11 cellular contexts compared by ENCODE assay signal in the genomic region with DNA sequence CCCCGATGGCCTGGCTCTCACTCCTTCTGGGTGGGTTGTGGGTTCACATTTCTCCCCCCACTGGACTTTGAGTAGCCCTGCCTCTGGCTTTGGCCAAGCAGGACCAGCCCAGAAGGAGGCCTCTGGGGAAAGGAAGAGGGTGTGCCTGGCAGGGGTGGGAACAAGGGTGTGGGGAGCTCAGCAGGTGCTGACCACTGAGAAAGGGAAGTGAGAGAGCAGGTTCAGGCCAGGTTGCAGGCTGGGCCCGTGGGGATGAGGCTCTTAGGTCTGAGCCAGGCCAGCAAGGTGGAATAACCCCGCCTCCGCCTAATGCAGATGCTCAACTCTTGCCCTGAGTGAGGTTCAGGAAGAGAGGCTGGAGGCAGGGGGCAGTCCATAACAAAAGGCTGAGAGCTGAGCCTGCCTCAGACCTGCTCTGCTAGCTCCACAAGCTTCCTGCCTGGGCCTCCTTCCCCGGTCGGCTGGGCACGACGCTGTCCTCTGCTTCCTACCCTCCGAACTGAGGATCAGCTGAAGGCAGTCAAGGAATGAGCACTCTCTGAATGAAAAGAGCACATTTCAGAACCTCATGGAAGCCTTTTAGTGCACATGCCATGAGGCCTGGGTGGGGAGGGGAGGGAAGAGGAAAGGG.
DNase-seq lines count a peak whose midpoint lies in the region; ATAC-seq and TF ChIP-seq lines count a peak whose summit lies in the region.
"Had no signal": no experiment of that assay in that cellular context is flagged by ENCODE, and none has a peak within 500 bp of the region (broad histone marks: within the 10 kb centered on the region; RNA-seq: fewer than 3 reads in every experiment).

No MANE protein-coding gene starts in this region.

- H2AFZ ChIP-seq in H9 (ENCODE audit: low read length) (no peak overlapping the region), Karpas-422 (ENCODE audit: low read length) (no peak overlapping the region), osteoblast (ENCODE audit: low read length) (no peak overlapping the region)

- no peak overlapping the region for H3K9ac ChIP-seq in H9 (ENCODE audit: extremely low read depth, insufficient read length, low read length)
- H3K9ac ChIP-seq in Karpas-422 (ENCODE audit: low read length): peak overlapping the region; percentile 49

- no peaks in the 10 kb centered on the region for H3K23me2 ChIP-seq in H9 (ENCODE audit: insufficient read length, low read depth, low read length, poor library complexity, severe bottlenecking)

- H3K23ac ChIP-seq in H9 (ENCODE audit: insufficient read length, low read depth, low read length): no peak overlapping the region

- H2BK120ac ChIP-seq in H9 (ENCODE audit: low read depth, low read length, poor library complexity, severe bottlenecking): no peak overlapping the region

- POLR2A ChIA-PET in CD8-positive, alpha-beta T cell (lab: Charles Lee): no interaction called here
- POLR2A ChIA-PET in activated CD4-positive, alpha-beta memory T cell treated with anti-CD3 and anti-CD28 coated beads, Interleukin-2, amount 10 ng/mL, durations not matched to agents 7 days and 5 days (lab: Charles Lee): no interaction called here

- peak; percentile 79 for ATAC-seq in GM18907 (IDR thresholded peaks at IDR 0.05; ENCODE audit: unreplicated experiment)
- no peak for ATAC-seq in CD8-positive, alpha-beta T cell

- H3K36me3 Mint-ChIP-seq in H9 (ENCODE audit: insufficient read depth in 1 of 3, low read depth in 3 of 3): 0 out of 7 replicates have a peak, but pooled peaks cover 0 to 4% (median 0%) of the 10 kb centered on the region in 3 experiments
- no peaks in the 10 kb centered on the region for H3K36me3 Mint-ChIP-seq in CD8-positive, alpha-beta T cell
- no peaks in the 10 kb centered on the region for H3K36me3 Mint-ChIP-seq in activated CD4-positive, alpha-beta memory T cell treated with anti-CD3 and anti-CD28 coated beads, Interleukin-2, amount 10 ng/mL, durations not matched to agents 7 days and 5 days (ENCODE audit: low read depth)

- H3K4me3 ChIP-seq in Karpas-422 (ENCODE audit: low read length) (peak overlapping the region; percentile 33; the same call in 1 of the 2 replicates), osteoblast (ENCODE audit: insufficient read depth, low read length) (no peak overlapping the region)
- H3K4me3 ChIP-seq in CD8-positive, alpha-beta T cell (ENCODE audit: low read depth, low read length): no peak overlapping the region

- no peak overlapping the region for H3K18ac ChIP-seq in H9 (ENCODE audit: insufficient read length, low read depth, low read length)

- H3K27me3 ChIP-seq in H9 (ENCODE audit: insufficient read depth, low read length) (no peaks in the 10 kb centered on the region), Karpas-422 (ENCODE audit: low read length) (no peaks in the 10 kb centered on the region), osteoblast (ENCODE audit: insufficient read depth, low read length) (peaks cover 46% of the 10 kb centered on the region)
- no peaks in the 10 kb centered on the region for H3K27me3 ChIP-seq in CD8-positive, alpha-beta T cell (ENCODE audit: insufficient read depth, low read length)

- no peak overlapping the region for H2AK5ac ChIP-seq in H9 (ENCODE audit: insufficient read length, low read length)

- H3K4me1 Mint-ChIP-seq in H9: peaks cover 30 to 36% of the 10 kb centered on the region in 2 experiments
- H3K4me1 Mint-ChIP-seq in CD8-positive, alpha-beta T cell (ENCODE audit: low read depth): peaks cover 8% of the 10 kb centered on the region
- H3K4me1 Mint-ChIP-seq in activated CD4-positive, alpha-beta memory T cell treated with anti-CD3 and anti-CD28 coated beads, Interleukin-2, amount 10 ng/mL, durations not matched to agents 7 days and 5 days: no peaks in the 10 kb centered on the region

- H4K91ac ChIP-seq in H9 (ENCODE audit: insufficient read length, low read depth, low read length): no peak overlapping the region

- no peaks in the 10 kb centered on the region; the same call in 1 of the 2 replicates for H3K4me1 ChIP-seq in H9 (ENCODE audit: insufficient read depth, low read length)
- peaks cover 80% of the 10 kb centered on the region for H3K4me1 ChIP-seq in Karpas-422 (ENCODE audit: low read length)
- H3K4me1 ChIP-seq in osteoblast (ENCODE audit: insufficient read depth, low read length): no peaks in the 10 kb centered on the region
- H3K4me1 ChIP-seq in CD8-positive, alpha-beta T cell (ENCODE audit: insufficient read depth, low read length): peaks cover 7% of the 10 kb centered on the region

- no peak overlapping the region for H2BK5ac ChIP-seq in H9 (ENCODE audit: insufficient read length, low read length)

- H3K27me3 Mint-ChIP-seq in H9 (ENCODE audit: low read depth): peaks cover 18% of the 10 kb centered on the region
- H3K27me3 Mint-ChIP-seq in CD8-positive, alpha-beta T cell (ENCODE audit: low read depth): peaks cover 11% of the 10 kb centered on the region
- peaks cover 29% of the 10 kb centered on the region for H3K27me3 Mint-ChIP-seq in activated CD4-positive, alpha-beta memory T cell treated with anti-CD3 and anti-CD28 coated beads, Interleukin-2, amount 10 ng/mL, durations not matched to agents 7 days and 5 days

- H4K20me1 ChIP-seq in H9 (ENCODE audit: control insufficient read depth, insufficient read depth, insufficient read length) (no peaks in the 10 kb centered on the region), Karpas-422 (ENCODE audit: insufficient read depth, low read depth, low read length) (no peaks in the 10 kb centered on the region), osteoblast (ENCODE audit: insufficient read depth, low read length) (no peaks in the 10 kb centered on the region)

- H4K8ac ChIP-seq in H9 (replicated peaks; ENCODE audit: insufficient read length, low read depth, low read length): no peak overlapping the region

- no peak overlapping the region for H2BK20ac ChIP-seq in H9 (ENCODE audit: low read depth, low read length, poor library complexity, severe bottlenecking)

- peak overlapping the region in 1 of 2 experiments; percentile 48; a peak in 2 of 5 replicates for H3K4me3 Mint-ChIP-seq in H9
- no peak overlapping the region for H3K4me3 Mint-ChIP-seq in CD8-positive, alpha-beta T cell
- no peak overlapping the region for H3K4me3 Mint-ChIP-seq in activated CD4-positive, alpha-beta memory T cell treated with anti-CD3 and anti-CD28 coated beads, Interleukin-2, amount 10 ng/mL, durations not matched to agents 7 days and 5 days
- H3K4me3 Mint-ChIP-seq: neural crest cell; stimulated activated naive CD8-positive, alpha-beta T cell treated with anti-CD3 and anti-CD28 coated beads, Interleukin-15, Interleukin-2, amounts not matched to agents 100 ng/mL and 50 ng/mL, for 24 hours had no signal

- no peaks in the 10 kb centered on the region for H3K79me1 ChIP-seq in H9 (ENCODE audit: insufficient read depth, low read depth, low read length, poor library complexity, severe bottlenecking)

- DNase-seq in H9 (peak; percentile 94), Karpas-422 (peak; percentile 78), osteoblast (ENCODE audit: insufficient read length, low spot score, missing footprints) (peak; percentile 15), NCI-H2081 (lab: John Stamatoyannopoulos, UW) (no peak)
- no peak for DNase-seq in CD8-positive, alpha-beta T cell
- no peak for DNase-seq in activated CD4-positive, alpha-beta memory T cell treated with anti-CD3 and anti-CD28 coated beads, Interleukin-2, amount 10 ng/mL, durations not matched to agents 7 days and 5 days
- DNase-seq: effector CD4-positive, alpha-beta T cell had no signal

- no peak overlapping the region for H2BK12ac ChIP-seq in H9 (ENCODE audit: insufficient read length, low read depth, low read length)

- intact Hi-C loops in CD8-positive, alpha-beta T cell (cut with DNase I, micrococcal nuclease): no loop called here

- peak overlapping the region; percentile 74 to 88 (median 85); a peak in 5 of 7 replicates for H3K27ac Mint-ChIP-seq in H9
- no peak overlapping the region for H3K27ac Mint-ChIP-seq in CD8-positive, alpha-beta T cell
- no peak overlapping the region for H3K27ac Mint-ChIP-seq in activated CD4-positive, alpha-beta memory T cell treated with anti-CD3 and anti-CD28 coated beads, Interleukin-2, amount 10 ng/mL, durations not matched to agents 7 days and 5 days
- H3K27ac Mint-ChIP-seq: stimulated activated naive CD8-positive, alpha-beta T cell treated with anti-CD3 and anti-CD28 coated beads, Interleukin-15, Interleukin-2, amounts not matched to agents 100 ng/mL and 50 ng/mL, for 24 hours had no signal

- no peaks in the 10 kb centered on the region for H3K79me2 ChIP-seq in H9 (ENCODE audit: insufficient read depth, low read length)
- no peaks in the 10 kb centered on the region for H3K79me2 ChIP-seq in Karpas-422 (ENCODE audit: low read length)
- no peaks in the 10 kb centered on the region for H3K79me2 ChIP-seq in osteoblast (ENCODE audit: insufficient read depth, low read length)

- H3K14ac ChIP-seq in H9 (ENCODE audit: insufficient read depth, low read length): no peak overlapping the region

- no peak overlapping the region for H3T11ph ChIP-seq in H9 (ENCODE audit: low read length)

- H3K36me3 ChIP-seq in Karpas-422 (ENCODE audit: insufficient read depth, low read length) (no peaks in the 10 kb centered on the region), osteoblast (ENCODE audit: insufficient read depth, low read length) (no peaks in the 10 kb centered on the region)
- no peaks in the 10 kb centered on the region for H3K36me3 ChIP-seq in CD8-positive, alpha-beta T cell (ENCODE audit: insufficient read depth, low read length)

- no peak overlapping the region for H3K4ac ChIP-seq in H9 (ENCODE audit: low read depth, low read length)

- H3K9me3 Mint-ChIP-seq in H9: no peaks in the 10 kb centered on the region; a peak in 2 of 5 replicates
- H3K9me3 Mint-ChIP-seq in CD8-positive, alpha-beta T cell: no peaks in the 10 kb centered on the region
- no peaks in the 10 kb centered on the region for H3K9me3 Mint-ChIP-seq in activated CD4-positive, alpha-beta memory T cell treated with anti-CD3 and anti-CD28 coated beads, Interleukin-2, amount 10 ng/mL, durations not matched to agents 7 days and 5 days
- H3K9me3 Mint-ChIP-seq: neural crest cell; stimulated activated naive CD8-positive, alpha-beta T cell treated with anti-CD3 and anti-CD28 coated beads, Interleukin-15, Interleukin-2, amounts not matched to agents 100 ng/mL and 50 ng/mL, for 24 hours had no signal

- H4K5ac ChIP-seq in H9 (ENCODE audit: insufficient read length, low read depth, low read length): no peak overlapping the region

- CTCF ChIA-PET in CD8-positive, alpha-beta T cell (lab: Charles Lee): no interaction called here
- CTCF ChIA-PET in activated CD4-positive, alpha-beta memory T cell treated with anti-CD3 and anti-CD28 coated beads, Interleukin-2, amount 10 ng/mL, durations not matched to agents 7 days and 5 days (lab: Charles Lee): no interaction called here

- H3K27ac ChIP-seq in H9 (ENCODE audit: insufficient read length, low read depth, low read length): no peak overlapping the region
- no peak overlapping the region for H3K27ac ChIP-seq in Karpas-422 (ENCODE audit: low read length)
- H3K27ac ChIP-seq in osteoblast (ENCODE audit: low read depth, low read length): no peak overlapping the region
- H3K27ac ChIP-seq in CD8-positive, alpha-beta T cell (ENCODE audit: low read depth, low read length): no peak overlapping the region
- H3K27ac ChIP-seq: VCaP had no signal

- WGBS in H9 (ENCODE audit: extremely low coverage, insufficient read length, low lambda C conversion rate): no CpG with 5 or more reads among the region's 9 CpGs

- no peak overlapping the region for H2BK15ac ChIP-seq in H9 (ENCODE audit: low read depth, low read length)

- H3K4me2 ChIP-seq in H9 (ENCODE audit: insufficient read depth, insufficient read length, low read length): peak overlapping the region; percentile 23
- peak overlapping the region; percentile 66 for H3K4me2 ChIP-seq in Karpas-422 (ENCODE audit: low read depth, low read length, poor library complexity, severe bottlenecking)
- H3K4me2 ChIP-seq in osteoblast (ENCODE audit: insufficient read depth, low read length): no peak overlapping the region

- no peak overlapping the region for H3K56ac ChIP-seq in H9 (ENCODE audit: insufficient read length, low read depth, low read length)

- TF ChIP-seq CTCF in H9 (conservative IDR thresholded peaks at IDR 0.05) (no peak), osteoblast (IDR thresholded peaks at IDR 0.05; ENCODE audit: extremely low read depth, low read depth, low read length) (no peak)
- TF ChIP-seq CTCF in CD8-positive, alpha-beta T cell (IDR thresholded peaks at IDR 0.05): no peak

- H3K9me3 ChIP-seq in H9 (ENCODE audit: control insufficient read depth, low read depth, low read length): no peaks in the 10 kb centered on the region
- H3K9me3 ChIP-seq in Karpas-422 (ENCODE audit: low read length): no peaks in the 10 kb centered on the region
- no peaks in the 10 kb centered on the region for H3K9me3 ChIP-seq in osteoblast (ENCODE audit: low read depth, low read length)
- H3K9me3 ChIP-seq in CD8-positive, alpha-beta T cell (ENCODE audit: low read length): no peaks in the 10 kb centered on the region

- no peaks in the 10 kb centered on the region for H3K9me2 ChIP-seq in Karpas-422 (replicated peaks; ENCODE audit: insufficient read depth, low read length)

Comparison
In these comparisons a context has a peak if more than half of its experiments do, and no peak if none do; other contexts are left out.
1. DNase-seq: peak in H9 (single experiment), Karpas-422 (single experiment) and osteoblast (single experiment); none in NCI-H2081 (0 of 2), CD8-positive, alpha-beta T cell (0 of 7) and activated CD4-positive, alpha-beta memory T cell treated with anti-CD3 and anti-CD28 coated beads, Interleukin-2, amount 10 ng/mL, durations not matched to agents 7 days and 5 days (single experiment).
2. H3K27ac Mint-ChIP-seq: peak in H9 (3 of 3); none in CD8-positive, alpha-beta T cell (single experiment) and activated CD4-positive, alpha-beta memory T cell treated with anti-CD3 and anti-CD28 coated beads, Interleukin-2, amount 10 ng/mL, durations not matched to agents 7 days and 5 days (single experiment).